9 cellular contexts compared by ENCODE assay signal in genomic region chr16:84277244-84277823, GRCh38. TPM values are rescaled to one million over a fixed set of nuclear protein-coding genes. Genes with fewer than 3 reads are reported as not detected.
DNase-seq lines count a peak whose midpoint lies in the region; ATAC-seq lines count a peak whose summit lies in the region.
"Had no signal": no experiment of that assay in that cellular context is flagged by ENCODE, and none has a peak within 500 bp of the region (broad histone marks: within the 10 kb centered on the region; RNA-seq: fewer than 3 reads in every experiment).

No MANE protein-coding gene starts in this region.

- H3K4me3 Mint-ChIP-seq in activated naive CD8-positive, alpha-beta T cell treated with anti-CD3 and anti-CD28 coated beads, Interleukin-2, amount 10 ng/mL, durations not matched to agents 7 days and 5 days, result no peak overlapping the region

- no peaks in the 10 kb centered on the region for H3K9me3 Mint-ChIP-seq in activated naive CD8-positive, alpha-beta T cell treated with anti-CD3 and anti-CD28 coated beads, Interleukin-2, amount 10 ng/mL, durations not matched to agents 7 days and 5 days

- no peaks in the 10 kb centered on the region for H3K36me3 Mint-ChIP-seq in activated naive CD8-positive, alpha-beta T cell treated with anti-CD3 and anti-CD28 coated beads, Interleukin-2, amount 10 ng/mL, durations not matched to agents 7 days and 5 days

- DNase-seq in D341Med (ENCODE audit: low spot score) (peak; percentile 71), HuH-7.5 (ENCODE audit: low spot score) (peak; percentile 64), SKM-1 treated with dmso at 0.1 percent for 144 hours (lab: John Stamatoyannopoulos, UW; ENCODE audit: unreplicated experiment) (peak; percentile 22), left cardiac atrium (peak; percentile 71), sciatic nerve (ENCODE audit: low spot score) (peak; percentile 87)
- peak; percentile 79 for DNase-seq in activated naive CD8-positive, alpha-beta T cell treated with anti-CD3 and anti-CD28 coated beads, Interleukin-2, amount 10 ng/mL, durations not matched to agents 7 days and 5 days

- intact Hi-C loops in left cardiac atrium (cut with DNase I), result loop anchor here (1.0 to 10.0 kb wide), 2 partner anchors 207 kb away; no protein-coding TSS in a partner anchor
- intact Hi-C loops in sciatic nerve (cut with DNase I), result loop anchor here (5.0 kb wide), 1 partner anchor 205 kb away; no protein-coding TSS in a partner anchor

- H3K4me1 Mint-ChIP-seq in activated naive CD8-positive, alpha-beta T cell treated with anti-CD3 and anti-CD28 coated beads, Interleukin-2, amount 10 ng/mL, durations not matched to agents 7 days and 5 days, result no peaks in the 10 kb centered on the region

- peaks cover 5% of the 10 kb centered on the region for H3K27me3 Mint-ChIP-seq in activated naive CD8-positive, alpha-beta T cell treated with anti-CD3 and anti-CD28 coated beads, Interleukin-2, amount 10 ng/mL, durations not matched to agents 7 days and 5 days

- peak; percentile 73 for ATAC-seq in activated naive CD8-positive, alpha-beta T cell treated with anti-CD3 and anti-CD28 coated beads, Interleukin-2, amount 10 ng/mL, durations not matched to agents 7 days and 5 days (ENCODE audit: low read depth)
- ATAC-seq in left cardiac atrium, result peak; percentile 61 to 74
- peak; percentile 78 for ATAC-seq in sciatic nerve
- no peak for ATAC-seq in HG02973 (IDR thresholded peaks at IDR 0.05; ENCODE audit: unreplicated experiment)
- no peak for ATAC-seq in GM21576 (IDR thresholded peaks at IDR 0.05; ENCODE audit: unreplicated experiment)

- POLR2A ChIA-PET in activated naive CD8-positive, alpha-beta T cell treated with anti-CD3 and anti-CD28 coated beads, Interleukin-2, amount 10 ng/mL, durations not matched to agents 7 days and 5 days (lab: Charles Lee), result interaction anchor here (0.6 to 0.8 kb wide), 3 partner anchors 87 to 345 kb away, joined by 3 to 6 read pairs (median 3); no protein-coding TSS in a partner anchor

- no peak overlapping the region for H3K27ac Mint-ChIP-seq in activated naive CD8-positive, alpha-beta T cell treated with anti-CD3 and anti-CD28 coated beads, Interleukin-2, amount 10 ng/mL, durations not matched to agents 7 days and 5 days

RNA-seq across cellular contexts. Expression of gene WFDC1, which starts 17.3 kb away (rescaled TPM):
- not detected for total RNA-seq in activated naive CD8-positive, alpha-beta T cell treated with anti-CD3 and anti-CD28 coated beads, Interleukin-2, amount 10 ng/mL, durations not matched to agents 7 days and 5 days
- 1 to 10 TPM; 1.9 to 2.5 TPM for total RNA-seq in left cardiac atrium
- total RNA-seq in sciatic nerve, result 31.6 TPM
- total RNA-seq: T-helper 1 cell treated with Interleukin-12 subunit alpha and Interleukin-12 subunit beta and Interleukin-4 antibody, amounts not matched to agents 30 ng/mL and 1 ng/mL, for 36 hours had no signal

RNA-seq across cellular contexts. Expression of gene KCNG4, which starts 37.5 kb away (rescaled TPM):
- total RNA-seq in activated naive CD8-positive, alpha-beta T cell treated with anti-CD3 and anti-CD28 coated beads, Interleukin-2, amount 10 ng/mL, durations not matched to agents 7 days and 5 days, result not detected
- total RNA-seq in left cardiac atrium, result not detected
- not detected for total RNA-seq in sciatic nerve
- total RNA-seq: T-helper 1 cell treated with Interleukin-12 subunit alpha and Interleukin-12 subunit beta and Interleukin-4 antibody, amounts not matched to agents 30 ng/mL and 1 ng/mL, for 36 hours had no signal

Comparison
In these comparisons a context has a peak if more than half of its experiments do, and no peak if none do; other contexts are left out.
1. DNase-seq: peak in every context shown above with its lines; median percentile 87 in sciatic nerve; 79 in activated naive CD8-positive, alpha-beta T cell treated with anti-CD3 and anti-CD28 coated beads, Interleukin-2, amount 10 ng/mL, durations not matched to agents 7 days and 5 days; 71 in D341Med; 71 in left cardiac atrium; 64 in HuH-7.5; 22 in SKM-1 treated with dmso at 0.1 percent for 144 hours.
2. ATAC-seq: peak in activated naive CD8-positive, alpha-beta T cell treated with anti-CD3 and anti-CD28 coated beads, Interleukin-2, amount 10 ng/mL, durations not matched to agents 7 days and 5 days (single experiment), left cardiac atrium (2 of 2) and sciatic nerve (single experiment); none in HG02973 (single experiment) and GM21576 (single experiment).